ENCODE assay signal across 22 cellular contexts in genomic region chr3:64437126-64437525, GRCh38.
"Had no signal": no experiment of that assay in that cellular context is flagged by ENCODE, and none has a peak within 500 bp of the region (broad histone marks: within the 10 kb centered on the region; RNA-seq: fewer than 3 reads in every experiment).

No MANE protein-coding gene starts in this region.

- H3K27ac ChIP-seq: epithelial cell of prostate, esophagus squamous epithelium, foreskin keratinocyte, hepatocyte, pancreas, prostate gland, right lobe of liver, tibial artery had no signal

- H3K4me1 ChIP-seq: foreskin keratinocyte, prostate gland, right lobe of liver had no signal

- H3K4me2 ChIP-seq: hepatocyte had no signal

- H3K27me3 ChIP-seq: hepatocyte, pancreas, right lobe of liver had no signal

- H3K9me3 ChIP-seq: pancreas, prostate gland, right lobe of liver had no signal

- ATAC-seq: effector memory CD8-positive, alpha-beta T cell; foreskin keratinocyte; left cardiac atrium; left ventricle myocardium superior; natural killer cell treated with Interleukin-12 subunit alpha and Interleukin-12 subunit beta and Interleukin-15 and Interleukin-18, amount 100 ng/mL, for 72 hours; pancreas; right lobe of liver; stimulated activated effector memory CD8-positive, alpha-beta T cell treated with anti-CD3 and anti-CD28 coated beads, Interleukin-12 subunit alpha, Interleukin-12 subunit beta, amount 100 ng/mL, for 72 hours; stimulated activated naive CD8-positive, alpha-beta T cell treated with anti-CD3 and anti-CD28 coated beads, Interleukin-15, Interleukin-2, amounts not matched to agents 100 U/mL and 50 U/mL, for 24 hours had no signal

- H3K36me3 ChIP-seq: esophagus squamous epithelium, pancreas, prostate gland, right lobe of liver, tibial artery had no signal

- H3K4me3 ChIP-seq: esophagus squamous epithelium, hepatocyte, lung, pancreas, prostate gland, right lobe of liver, tibial artery had no signal

- DNase-seq: effector memory CD8-positive, alpha-beta T cell; esophagus squamous epithelium; foreskin keratinocyte; head of caudate nucleus; left cardiac atrium; left ventricle myocardium superior; mesenchymal stem cell; midbrain; occipital lobe; pancreas; retina; right lobe of liver; stimulated activated CD4-positive, alpha-beta T cell treated with anti-CD3 and anti-CD28 coated beads, Interleukin-4, amount 100 ng/mL, for 1 hour; stimulated activated CD8-positive, alpha-beta memory T cell treated with anti-CD3 and anti-CD28 coated beads, Interleukin-4, amount 100 ng/mL, for 48 hours; stimulated activated naive CD8-positive, alpha-beta T cell treated with anti-CD3 and anti-CD28 coated beads, Interleukin-15, Interleukin-2, amounts not matched to agents 100 U/mL and 50 U/mL, for 24 hours; tibial artery had no signal
